In genomic region chr11:3058753-3059664, GRCh38 we compare ENCODE assay signal across 11 cellular contexts. TPM values are rescaled to one million over a fixed set of nuclear protein-coding genes. Genes with fewer than 3 reads are reported as not detected.
A peak's percentile ranks its signal among the peaks of the same experiment; 100 is the strongest.
DNase-seq lines count a peak whose midpoint lies in the region.
"Had no signal": no experiment of that assay in that cellular context is flagged by ENCODE, and none has a peak within 500 bp of the region (broad histone marks: within the 10 kb centered on the region; RNA-seq: fewer than 3 reads in every experiment).

No MANE protein-coding gene starts in this region.

- peaks cover 5 to 9% of the 10 kb centered on the region in 2 experiments for H3K36me3 ChIP-seq in mesenchymal stem cell (ENCODE audit: control insufficient read depth in 1 of 2, insufficient read depth in 2 of 2, low read depth in 1 of 2, low read length in 2 of 2)

- peak; percentile 9 for DNase-seq in CD1c-positive myeloid dendritic cell (ENCODE audit: extremely low spot score)
- DNase-seq in HK-2 (ENCODE audit: unreplicated experiment), result peak; percentile 48
- DNase-seq in amniotic epithelial cell (ENCODE audit: low read depth), result peak; percentile 89
- DNase-seq in mesenchymal stem cell, result peak; percentile 96
- DNase-seq in hippocampal formation (lab: John Stamatoyannopoulos, UW), result no peak
- DNase-seq in activated gamma-delta T cell treated with Interleukin-2 at 50 U/mL for 16 hours, result no peak
- DNase-seq in NCI-H2171 treated with DMSO at 0.1 percent for 48 hours (lab: John Stamatoyannopoulos, UW), result no peak
- no peak for DNase-seq in SKM-1 treated with dmso at 0.1 percent for 144 hours (lab: John Stamatoyannopoulos, UW; ENCODE audit: unreplicated experiment)
- DNase-seq: activated CD4-positive, CD25-positive, alpha-beta regulatory T cell treated with anti-CD3 and anti-CD28 coated beads, Interleukin-2, amount 50 U/mL, for 72 hours; heart right ventricle had no signal

- H2AK5ac ChIP-seq in mesenchymal stem cell (ENCODE audit: low read length, severe bottlenecking), result no peak overlapping the region

- H3K27me3 ChIP-seq in mesenchymal stem cell (ENCODE audit: control insufficient read depth in 1 of 2, insufficient read depth in 1 of 2, low read length in 2 of 2), result no peaks in the 10 kb centered on the region
- H3K27me3 ChIP-seq: heart right ventricle had no signal

- H3K9me3 ChIP-seq in mesenchymal stem cell (ENCODE audit: control insufficient read depth, low read length), result no peaks in the 10 kb centered on the region
- H3K9me3 ChIP-seq: heart right ventricle had no signal

- H4K91ac ChIP-seq in mesenchymal stem cell (ENCODE audit: low read length), result peak overlapping the region; percentile 64

- H3K14ac ChIP-seq in mesenchymal stem cell (ENCODE audit: low read length in 2 of 2), result peak overlapping the region in 1 of 2 experiments; percentile 90

- H3K4me3 ChIP-seq in mesenchymal stem cell (ENCODE audit: insufficient read depth in 1 of 2, low read depth in 1 of 2, low read length in 2 of 2), result no peak overlapping the region

- peak overlapping the region; percentile 59 for H4K8ac ChIP-seq in mesenchymal stem cell (ENCODE audit: low read length)

- peak overlapping the region; percentile 64 to 97 for H3K18ac ChIP-seq in mesenchymal stem cell (ENCODE audit: low read depth in 1 of 2, low read length in 2 of 2)

- H3K4me2 ChIP-seq in mesenchymal stem cell (ENCODE audit: low read length, poor library complexity, severe bottlenecking), result no peak overlapping the region

- peaks cover 8% of the 10 kb centered on the region for H3K79me1 ChIP-seq in mesenchymal stem cell (replicated peaks; ENCODE audit: low read length, poor library complexity, severe bottlenecking)

- H2BK12ac ChIP-seq in mesenchymal stem cell (ENCODE audit: low read length in 2 of 2), result peak overlapping the region; percentile 49 to 95

- H3K27ac ChIP-seq in mesenchymal stem cell (ENCODE audit: low read length, poor library complexity, severe bottlenecking), result peak overlapping the region; percentile 34
- H3K27ac ChIP-seq: KMS-11 had no signal

- no peak overlapping the region for H2BK120ac ChIP-seq in mesenchymal stem cell (ENCODE audit: low read depth, low read length)

- no peak overlapping the region for H2AFZ ChIP-seq in mesenchymal stem cell (ENCODE audit: low read depth, low read length)

- no peak overlapping the region for H2BK5ac ChIP-seq in mesenchymal stem cell (ENCODE audit: low read depth, low read length, poor library complexity, severe bottlenecking)

- H2BK15ac ChIP-seq in mesenchymal stem cell (ENCODE audit: low read depth, poor library complexity, severe bottlenecking), result no peak overlapping the region

- no peak overlapping the region for H3K23ac ChIP-seq in mesenchymal stem cell (ENCODE audit: low read length in 2 of 2)

- peak overlapping the region; percentile 59 to 75 for H3K4ac ChIP-seq in mesenchymal stem cell (ENCODE audit: low read depth in 1 of 2, low read length in 2 of 2)

- H3K4me1 ChIP-seq in mesenchymal stem cell (ENCODE audit: control insufficient read depth, insufficient read depth, low read depth, low read length), result peaks cover 22% of the 10 kb centered on the region

- WGBS in mesenchymal stem cell, result 48% methylated on average over 13 of the region's 13 CpGs

- H3K9ac ChIP-seq in mesenchymal stem cell (ENCODE audit: low read length), result peak overlapping the region; percentile 65
- H3K9ac ChIP-seq: KMS-11 had no signal

RNA-seq across cellular contexts. Expression of gene CARS1, which starts 1.8 kb away (rescaled TPM):
- 70.6 TPM for polyA plus RNA-seq in mesenchymal stem cell (2013, experiment 1 of 2)
- polyA plus RNA-seq in mesenchymal stem cell (2013, experiment 2 of 2), result 69.9 TPM

Comparison
In these comparisons a context has a peak if more than half of its experiments do, and no peak if none do; other contexts are left out.
1. DNase-seq: peak in CD1c-positive myeloid dendritic cell (single experiment), HK-2 (single experiment), amniotic epithelial cell (single experiment) and mesenchymal stem cell (single experiment); none in hippocampal formation (0 of 2), activated gamma-delta T cell treated with Interleukin-2 at 50 U/mL for 16 hours (single experiment), NCI-H2171 treated with DMSO at 0.1 percent for 48 hours (single experiment) and SKM-1 treated with dmso at 0.1 percent for 144 hours (single experiment).